In the genomic region with DNA sequence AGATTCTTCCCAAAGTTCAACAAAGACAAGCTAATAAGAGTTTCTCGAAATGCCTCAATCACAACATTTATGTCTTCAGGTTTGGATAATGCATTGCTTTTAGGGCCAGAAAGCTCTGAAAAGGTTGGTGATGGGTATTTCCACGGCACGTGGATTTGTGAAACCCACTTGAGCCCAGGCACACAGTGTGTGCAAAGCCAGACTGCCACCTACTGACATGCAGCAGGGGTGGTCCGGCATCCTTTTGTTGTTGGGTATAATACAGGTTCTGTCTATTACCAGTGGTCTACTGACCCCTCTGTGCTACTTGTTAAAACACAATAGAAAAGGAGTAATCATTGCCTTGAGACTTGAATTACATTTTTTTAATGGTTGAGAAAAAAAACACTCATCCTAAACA, we compare ENCODE assay signal across 9 cellular contexts.
DNase-seq lines count a peak whose midpoint lies in the region; ATAC-seq and TF ChIP-seq lines count a peak whose summit lies in the region.
"Had no signal": no experiment of that assay in that cellular context is flagged by ENCODE, and none has a peak within 500 bp of the region (broad histone marks: within the 10 kb centered on the region; RNA-seq: fewer than 3 reads in every experiment).

No MANE protein-coding gene starts in this region.

- no peaks in the 10 kb centered on the region for H3K36me3 Mint-ChIP-seq in osteocyte (ENCODE audit: unreplicated experiment)

- H3K27ac Mint-ChIP-seq in osteocyte (ENCODE audit: unreplicated experiment), result no peak overlapping the region

- no peaks in the 10 kb centered on the region for H3K9me3 Mint-ChIP-seq in osteocyte (ENCODE audit: unreplicated experiment)

- H3K4me1 Mint-ChIP-seq in osteocyte (ENCODE audit: unreplicated experiment), result no peaks in the 10 kb centered on the region

- TF ChIP-seq CTCF in GM10266 (IDR thresholded peaks at IDR 0.05; ENCODE audit: control insufficient read depth, insufficient read depth, low read depth, missing control alignments), result peak; percentile 37
- TF ChIP-seq CTCF in epithelial cell of esophagus (IDR thresholded peaks at IDR 0.05; ENCODE audit: insufficient read depth, low read depth, low read length, missing control alignments), result peak; percentile 12
- TF ChIP-seq CTCF in osteocyte (IDR thresholded peaks at IDR 0.05), result peak; percentile 48

- peaks cover 25% of the 10 kb centered on the region for H3K27me3 Mint-ChIP-seq in osteocyte (ENCODE audit: unreplicated experiment)

- ATAC-seq in GM21737 (IDR thresholded peaks at IDR 0.05; ENCODE audit: unreplicated experiment), result no peak
- ATAC-seq in GM18870 (IDR thresholded peaks at IDR 0.05; ENCODE audit: unreplicated experiment), result no peak
- no peak for ATAC-seq in GM21390 (IDR thresholded peaks at IDR 0.05; ENCODE audit: unreplicated experiment)

- no peak for DNase-seq in GM10266 (ENCODE audit: extremely low spot score)
- DNase-seq in NAMALWA (ENCODE audit: low spot score), result peak; percentile 25
- no peak for DNase-seq in epithelial cell of esophagus (ENCODE audit: low read depth)
- peak; percentile 25 for DNase-seq in osteocyte (ENCODE audit: extremely low spot score, unreplicated experiment)
- no peak for DNase-seq in MV-4-11 (lab: John Stamatoyannopoulos, UW)

- H3K4me3 Mint-ChIP-seq in osteocyte (ENCODE audit: unreplicated experiment), result no peak overlapping the region

- no peak overlapping the region for H3K4me3 ChIP-seq in epithelial cell of esophagus (ENCODE audit: low read length)
- H3K4me3 ChIP-seq: breast epithelium had no signal

Comparison
In these comparisons a context has a peak if more than half of its experiments do, and no peak if none do; other contexts are left out.
1. DNase-seq: peak in NAMALWA (single experiment) and osteocyte (single experiment); none in GM10266 (single experiment), epithelial cell of esophagus (single experiment) and MV-4-11 (single experiment).
2. Peak in every context shown above with its lines, with median percentiles within 50 percentile points of each other: CTCF ChIP-seq.